Comparison of ENCODE assay signal across 9 cellular contexts in genomic region chr1:67760030-67760821, GRCh38.
DNase-seq lines count a peak whose midpoint lies in the region; ATAC-seq and TF ChIP-seq lines count a peak whose summit lies in the region.
"Had no signal": no experiment of that assay in that cellular context is flagged by ENCODE, and none has a peak within 500 bp of the region (broad histone marks: within the 10 kb centered on the region; RNA-seq: fewer than 3 reads in every experiment).

No MANE protein-coding gene starts in this region.

- no peak overlapping the region for H3K4me3 ChIP-seq in CD8-positive, alpha-beta memory T cell (ENCODE audit: low read length)
- H3K4me3 ChIP-seq in mucosa of stomach (ENCODE audit: low read length) (no peak overlapping the region), stomach (no peak overlapping the region)

- intact Hi-C loops in stomach (cut with DNase I; ENCODE audit: low total_unique reads): loop anchor here (5.0 to 10.0 kb wide), 2 partner anchors 198 to 225 kb away; no protein-coding TSS in a partner anchor

- H3K36me3 ChIP-seq in CD8-positive, alpha-beta memory T cell (ENCODE audit: insufficient read depth, low read length): no peaks in the 10 kb centered on the region
- H3K36me3 ChIP-seq in mucosa of stomach (ENCODE audit: control insufficient read depth, insufficient read depth, low read length) (no peaks in the 10 kb centered on the region), stomach (no peaks in the 10 kb centered on the region)

- POLR2A ChIA-PET in CD8-positive, alpha-beta memory T cell (lab: Charles Lee): no interaction called here

- no peak overlapping the region for H3K4me3 Mint-ChIP-seq in CD8-positive, alpha-beta memory T cell
- H3K4me3 Mint-ChIP-seq: activated naive CD8-positive, alpha-beta T cell had no signal

- WGBS in stomach, 5 donors: 16 to 20% (median 19%) methylated on average over 14 of the region's 14 CpGs

- DNase-seq in CD8-positive, alpha-beta memory T cell: peak; percentile 28 to 70 (median 40)
- peak; percentile 63 for DNase-seq in NCI-H748 (lab: John Stamatoyannopoulos, UW; ENCODE audit: unreplicated experiment)
- peak; percentile 79 for DNase-seq in activated CD8-positive, alpha-beta memory T cell treated with anti-CD3 and anti-CD28 coated beads for 24 hours
- peak; percentile 32 for DNase-seq in epidermal melanocyte (ENCODE audit: insufficient read length, low spot score)
- DNase-seq in stomach: peak; percentile 76

- peak in 5 of 7 experiments; percentile 75 to 90 (median 86) for TF ChIP-seq CTCF in stomach (IDR thresholded peaks at IDR 0.05)

- peak overlapping the region; percentile 20 for H3K9ac ChIP-seq in mucosa of stomach (ENCODE audit: low read length)

- peak; percentile 98 for ATAC-seq in GM19351 (IDR thresholded peaks at IDR 0.05; ENCODE audit: unreplicated experiment)
- peak; percentile 99 for ATAC-seq in HG03378 (IDR thresholded peaks at IDR 0.05; ENCODE audit: unreplicated experiment)

- no peak overlapping the region for H3K27ac ChIP-seq in CD8-positive, alpha-beta memory T cell (ENCODE audit: low read depth, low read length)
- peak overlapping the region; percentile 79 to 83 (median 82) for H3K27ac ChIP-seq in stomach

- no peaks in the 10 kb centered on the region for H3K9me3 Mint-ChIP-seq in CD8-positive, alpha-beta memory T cell

- H3K4me1 ChIP-seq in CD8-positive, alpha-beta memory T cell (ENCODE audit: insufficient read depth, low read length): no peaks in the 10 kb centered on the region
- H3K4me1 ChIP-seq in mucosa of stomach (ENCODE audit: control insufficient read depth, insufficient read depth, low read length) (peaks cover 35% of the 10 kb centered on the region), stomach (peaks cover 14 to 59% (median 36%) of the 10 kb centered on the region in 4 donors)

- TF ChIP-seq POLR2A in stomach (IDR thresholded peaks at IDR 0.05): no peak

- no peak overlapping the region for H3K27ac Mint-ChIP-seq in CD8-positive, alpha-beta memory T cell
- H3K27ac Mint-ChIP-seq: activated naive CD8-positive, alpha-beta T cell had no signal

- H3K27me3 Mint-ChIP-seq in CD8-positive, alpha-beta memory T cell: peaks cover 17 to 29% of the 10 kb centered on the region in 2 donors

- no peaks in the 10 kb centered on the region for H3K36me3 Mint-ChIP-seq in CD8-positive, alpha-beta memory T cell
- H3K36me3 Mint-ChIP-seq: activated naive CD8-positive, alpha-beta T cell had no signal

- H3K4me1 Mint-ChIP-seq in CD8-positive, alpha-beta memory T cell: no peaks in the 10 kb centered on the region

- no peaks in the 10 kb centered on the region for H3K9me3 ChIP-seq in CD8-positive, alpha-beta memory T cell (ENCODE audit: low read length)
- H3K9me3 ChIP-seq in mucosa of stomach (ENCODE audit: control insufficient read depth, low read length): no peaks in the 10 kb centered on the region
- H3K9me3 ChIP-seq in stomach: no peaks in the 10 kb centered on the region

- CTCF ChIA-PET in CD8-positive, alpha-beta memory T cell (lab: Charles Lee): interaction anchor here (0.7 to 6.8 kb wide), 35 partner anchors 8 to 996 kb away, joined by 3 to 138 read pairs (median 4); no protein-coding TSS in a partner anchor

- H3K27me3 ChIP-seq in CD8-positive, alpha-beta memory T cell (ENCODE audit: insufficient read depth, low read length, poor library complexity, severe bottlenecking): peaks cover 6% of the 10 kb centered on the region
- H3K27me3 ChIP-seq in mucosa of stomach (ENCODE audit: control insufficient read depth, insufficient read depth, low read length) (no peaks in the 10 kb centered on the region), stomach (no peaks in the 10 kb centered on the region)

- no peak for TF ChIP-seq EP300 in stomach (IDR thresholded peaks at IDR 0.05)
